Comparison of ENCODE assay signal across 1 cellular context in genomic region chr12:52178984-52179383, GRCh38.
TF ChIP-seq lines count a peak whose summit lies in the region.

No MANE protein-coding gene starts in this region.

TF ChIP-seq in IMR-90, 13 proteins besides CTCF, POLR2A, EP300 and RAD21 (continued from another document):
- TF ChIP-seq RFX5 (IDR thresholded peaks at IDR 0.05; ENCODE audit: low read depth, low read length) (no peak), ELK1 (IDR thresholded peaks at IDR 0.05; ENCODE audit: borderline replicate concordance, low read depth, low read length) (no peak), MAZ (IDR thresholded peaks at IDR 0.05; ENCODE audit: borderline replicate concordance, low read depth, low read length) (no peak), NFE2L2 (IDR thresholded peaks at IDR 0.05; ENCODE audit: low read depth, low read length) (no peak), RCOR1 (IDR thresholded peaks at IDR 0.05; ENCODE audit: insufficient replicate concordance, low read length) (no peak)
